13 cellular contexts compared by ENCODE assay signal in the genomic region with DNA sequence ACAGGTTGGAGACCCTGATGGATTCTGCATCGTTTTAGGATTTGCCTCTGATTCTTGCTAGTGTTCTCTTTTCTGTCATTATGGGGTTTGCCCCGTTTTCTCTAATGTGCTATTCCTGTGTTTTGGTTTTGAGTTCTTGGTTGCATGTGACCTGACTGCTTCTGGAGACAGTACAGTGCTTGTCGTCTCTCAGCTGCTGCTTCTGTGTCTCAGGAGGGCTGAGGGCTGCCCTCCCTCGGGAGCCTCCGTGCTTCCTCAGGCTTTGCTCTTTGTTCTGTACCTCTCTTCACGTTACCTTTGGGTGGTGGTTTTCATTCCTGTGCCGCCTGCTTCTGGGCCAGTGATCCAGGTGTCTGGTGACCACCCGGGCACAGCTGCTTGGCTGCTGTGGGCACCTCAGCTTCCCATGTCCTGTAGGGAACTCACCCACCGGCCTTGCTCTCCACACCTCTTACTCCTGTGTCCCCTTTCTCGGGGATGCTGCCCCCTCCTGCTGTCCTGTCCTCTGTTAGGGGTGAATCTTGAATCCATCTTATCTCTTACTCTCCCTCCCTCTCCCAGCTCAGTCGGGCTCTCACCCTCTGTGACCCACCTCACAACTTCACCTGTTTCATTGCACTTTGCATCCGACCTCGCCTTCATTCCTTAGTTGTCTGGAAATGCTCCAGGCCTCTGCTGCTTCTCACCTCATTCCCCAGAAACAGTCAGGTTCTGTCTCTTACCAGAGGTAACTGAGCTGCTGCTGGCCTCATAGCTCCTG. TPM values are rescaled to one million over a fixed set of nuclear protein-coding genes. Genes with fewer than 3 reads are reported as not detected.
DNase-seq lines count a peak whose midpoint lies in the region; ATAC-seq, FAIRE-seq and TF ChIP-seq lines count a peak whose summit lies in the region.
"Had no signal": no experiment of that assay in that cellular context is flagged by ENCODE, and none has a peak within 500 bp of the region (broad histone marks: within the 10 kb centered on the region; RNA-seq: fewer than 3 reads in every experiment).

No MANE protein-coding gene starts in this region.

- no peak for FAIRE-seq in GM12878 (lab: Jason Lieb, UNC)
- FAIRE-seq: D721Med, keratinocyte had no signal

- DNase-seq in CD8-positive, alpha-beta T cell, result no peak
- DNase-seq in IMR-90, result no peak
- no peak for DNase-seq in GM12878 (ENCODE audit: low read depth, low spot score)
- no peak for DNase-seq in nephron progenitor cell
- DNase-seq in NCI-H526 (lab: John Stamatoyannopoulos, UW), result no peak
- no peak for DNase-seq in GDM1 (lab: John Stamatoyannopoulos, UW)
- DNase-seq: effector memory CD4-positive, alpha-beta T cell; NCI-H226; T1000; transverse colon had no signal

- no peak for TF ChIP-seq POLR2A in IMR-90 (IDR thresholded peaks at IDR 0.05; ENCODE audit: low read depth, low read length)
- 0 out of 2 replicates have a peak, but pooled peaks have one; percentile 47 for TF ChIP-seq POLR2A in GM12878 (IDR thresholded peaks at IDR 0.05; ENCODE audit: low read depth, low read length)

- H2BK120ac ChIP-seq in IMR-90 (ENCODE audit: low read depth, low read length), result no peak overlapping the region

- RAD21 ChIA-PET in GM12878 (lab: Charles Lee; ENCODE audit: unreplicated experiment), result interaction anchor here (0.9 to 1.4 kb wide), 3 partner anchors 16 to 163 kb away, joined by 3 to 4 read pairs (median 4); no protein-coding TSS in a partner anchor

- in situ Hi-C loops in IMR-90 (cut with MboI; ENCODE audit: low sequenced_read_pairs), result no loop called here
- in situ Hi-C loops in GM12878 (cut with MboI), result no loop called here

- H3K27ac ChIP-seq in CD8-positive, alpha-beta T cell (ENCODE audit: low read depth, low read length), result no peak overlapping the region
- H3K27ac ChIP-seq in IMR-90 (ENCODE audit: insufficient read depth, low read length) (no peak overlapping the region), GM12878 (ENCODE audit: control insufficient read depth, insufficient read depth) (no peak overlapping the region)
- H3K27ac ChIP-seq: transverse colon had no signal

- peaks cover 34% of the 10 kb centered on the region for H3K9me1 ChIP-seq in IMR-90 (ENCODE audit: insufficient read depth, low read length)

- no peak overlapping the region for H4K91ac ChIP-seq in IMR-90 (ENCODE audit: insufficient read depth, low read depth, low read length)

- no peak overlapping the region for H3K9ac ChIP-seq in IMR-90 (ENCODE audit: low read depth, low read length)
- H3K9ac ChIP-seq in GM12878 (ENCODE audit: control insufficient read depth, insufficient read depth, low read length), result no peak overlapping the region

- peaks cover 8% of the 10 kb centered on the region for H3K79me2 ChIP-seq in GM12878 (ENCODE audit: control insufficient read depth, insufficient read depth, low read length)

- intact Hi-C loops in CD8-positive, alpha-beta T cell (cut with DNase I, micrococcal nuclease), result no loop called here
- intact Hi-C loops in IMR-90 (cut with micrococcal nuclease), result no loop called here
- intact Hi-C loops in GM12878 (cut with micrococcal nuclease; ENCODE audit: unreplicated experiment), result no loop called here

- no peak overlapping the region for H3K4ac ChIP-seq in IMR-90 (ENCODE audit: low read depth, low read length)

- H3K4me1 ChIP-seq in CD8-positive, alpha-beta T cell (ENCODE audit: insufficient read depth, low read length), result peaks cover 4% of the 10 kb centered on the region
- peaks cover 18% of the 10 kb centered on the region for H3K4me1 ChIP-seq in IMR-90 (ENCODE audit: control insufficient read depth, insufficient read depth, low read length)
- no peaks in the 10 kb centered on the region for H3K4me1 ChIP-seq in GM12878 (ENCODE audit: control insufficient read depth, insufficient read depth, low read length)

- peak overlapping the region; percentile 34 for H2AK9ac ChIP-seq in IMR-90 (replicated peaks; ENCODE audit: low read depth, low read length, poor library complexity)

- no peaks in the 10 kb centered on the region for H3K27me3 Mint-ChIP-seq in CD8-positive, alpha-beta T cell (ENCODE audit: low read depth)
- H3K27me3 Mint-ChIP-seq in nephron progenitor cell (ENCODE audit: low read depth, poor library complexity), result no peaks in the 10 kb centered on the region

- POLR2A ChIA-PET in CD8-positive, alpha-beta T cell (lab: Charles Lee), result no interaction called here
- POLR2A ChIA-PET in IMR-90 (lab: Charles Lee; ENCODE audit: unreplicated experiment), result no interaction called here
- POLR2A ChIA-PET in GM12878 (lab: Charles Lee), result interaction anchor here (0.8 kb wide), 1 partner anchor 17 kb away, joined by 9 read pairs; no protein-coding TSS in a partner anchor

- H3K36me3 ChIP-seq in CD8-positive, alpha-beta T cell (ENCODE audit: insufficient read depth, low read length), result peaks cover 23% of the 10 kb centered on the region
- peaks cover 34% of the 10 kb centered on the region for H3K36me3 ChIP-seq in IMR-90 (ENCODE audit: control insufficient read depth, insufficient read depth, low read length)
- H3K36me3 ChIP-seq in GM12878 (ENCODE audit: control insufficient read depth in 2 of 2, insufficient read depth in 2 of 2, low read length in 1 of 2), result peaks cover 31 to 42% of the 10 kb centered on the region in 2 experiments

- H4K20me1 ChIP-seq in IMR-90 (ENCODE audit: insufficient read depth, low read length) (peaks cover 79% of the 10 kb centered on the region), GM12878 (ENCODE audit: control insufficient read depth, insufficient read depth) (peaks cover 3% of the 10 kb centered on the region; the same call in 1 of the 2 replicates)

- no peak for TF ChIP-seq EP300 in GM12878 (IDR thresholded peaks at IDR 0.05; ENCODE audit: borderline replicate concordance in 1 of 2, control insufficient read depth in 1 of 2, low read depth in 2 of 2, low read length in 2 of 2)

- 74% methylated on average over 4 of the region's 13 CpGs; no CpG with 5 or more reads in 1 of the 2 experiments for WGBS in IMR-90 (ENCODE audit: extremely low coverage in 2 of 2, insufficient read length in 1 of 2), 2 experiments
- 46% methylated on average over 13 of the region's 13 CpGs for WGBS in GM12878 (ENCODE audit: insufficient coverage, insufficient replicate concordance, low lambda C conversion rate, missing lambda C conversion rate)

- CTCF ChIA-PET in CD8-positive, alpha-beta T cell (lab: Charles Lee), result interaction anchor here (0.6 kb wide), 1 partner anchor 58 kb away, joined by 4 read pairs; no protein-coding TSS in a partner anchor
- CTCF ChIA-PET in IMR-90 (lab: Yijun Ruan, JAX) (no interaction called here), GM12878 (lab: Yijun Ruan, JAX) (no interaction called here)

- H3K4me2 ChIP-seq in IMR-90 (ENCODE audit: low read depth, low read length) (no peak overlapping the region), GM12878 (ENCODE audit: control insufficient read depth, insufficient read depth) (no peak overlapping the region)

- H3K27ac Mint-ChIP-seq in CD8-positive, alpha-beta T cell, result peak overlapping the region; percentile 66
- peak overlapping the region; percentile 89 for H3K27ac Mint-ChIP-seq in nephron progenitor cell

- H3K4me3 ChIP-seq in CD8-positive, alpha-beta T cell (ENCODE audit: low read depth, low read length), result no peak overlapping the region
- H3K4me3 ChIP-seq in IMR-90 (ENCODE audit: insufficient read depth, low read depth, low read length) (no peak overlapping the region), GM12878 (no peak overlapping the region)
- H3K4me3 ChIP-seq: transverse colon had no signal

- BruUV-seq in IMR-90 (replicated peaks; lab: Mats Ljungman, UMichigan) (no TSS peak), GM12878 (replicated peaks; lab: Mats Ljungman, UMichigan) (no TSS peak)

- peaks cover 35% of the 10 kb centered on the region for H3K4me1 Mint-ChIP-seq in CD8-positive, alpha-beta T cell (ENCODE audit: low read depth)
- H3K4me1 Mint-ChIP-seq in nephron progenitor cell, result peaks cover 24% of the 10 kb centered on the region

- no peak overlapping the region for H4K8ac ChIP-seq in IMR-90 (ENCODE audit: low read depth in 2 of 2, low read length in 2 of 2)

- no peak overlapping the region for H2AFZ ChIP-seq in IMR-90 (replicated peaks; ENCODE audit: low read length, poor library complexity)
- H2AFZ ChIP-seq in GM12878 (ENCODE audit: control insufficient read depth, low read depth, low read length), result no peak overlapping the region

- SMC1A ChIA-PET in GM12878 (lab: Charles Lee; ENCODE audit: uncharacterized antibody, unreplicated experiment), result interaction anchor here (0.8 to 0.9 kb wide), 2 partner anchors 13 to 36 kb away, joined by 3 read pairs; no protein-coding TSS in a partner anchor

- no peak for TF ChIP-seq CTCF in CD8-positive, alpha-beta T cell (IDR thresholded peaks at IDR 0.05)
- TF ChIP-seq CTCF in IMR-90 (conservative IDR thresholded peaks at IDR 0.05; ENCODE audit: low read depth, low read length) (no peak), GM12878 (IDR thresholded peaks at IDR 0.05 in 2 of 3, conservative IDR thresholded peaks at IDR 0.05 in 1 of 3; ENCODE audit: control insufficient read depth in 2 of 3, extremely low read depth in 1 of 3, insufficient read depth in 1 of 3, low read depth in 3 of 3, low read length in 3 of 3) (no peak), nephron progenitor cell (IDR thresholded peaks at IDR 0.05) (no peak)

- no peak for TF ChIP-seq RAD21 in IMR-90 (IDR thresholded peaks at IDR 0.05; ENCODE audit: low read length)
- TF ChIP-seq RAD21 in GM12878 (IDR thresholded peaks at IDR 0.05; ENCODE audit: insufficient read depth, low read depth, low read length), result no peak

- H3K23ac ChIP-seq in IMR-90 (ENCODE audit: low read depth, low read length), result no peak overlapping the region

- no peak overlapping the region for H3K56ac ChIP-seq in IMR-90 (ENCODE audit: extremely low read depth, insufficient read depth, low read length)

- H3K18ac ChIP-seq in IMR-90 (ENCODE audit: low read depth, low read length), result no peak overlapping the region

- no peak overlapping the region for H3K4me3 Mint-ChIP-seq in CD8-positive, alpha-beta T cell
- H3K4me3 Mint-ChIP-seq in nephron progenitor cell, result no peak overlapping the region

- H3K36me3 Mint-ChIP-seq in CD8-positive, alpha-beta T cell, result peaks cover 76% of the 10 kb centered on the region
- H3K36me3 Mint-ChIP-seq in nephron progenitor cell (ENCODE audit: low read depth), result peaks cover 59% of the 10 kb centered on the region

- no peak for ATAC-seq in CD8-positive, alpha-beta T cell
- ATAC-seq in IMR-90 (ENCODE audit: low read depth) (no peak), GM12878 (no peak), HG03095 (IDR thresholded peaks at IDR 0.05; ENCODE audit: unreplicated experiment) (no peak)

- H3K14ac ChIP-seq in IMR-90 (replicated peaks; ENCODE audit: low read depth, low read length), result no peak overlapping the region

- dilution Hi-C loops in IMR-90 (cut with HindIII; ENCODE audit: low sequenced_read_pairs, unreplicated experiment), result no loop called here

- H4K5ac ChIP-seq in IMR-90 (ENCODE audit: low read depth, low read length), result no peak overlapping the region

- H3K27me3 ChIP-seq in CD8-positive, alpha-beta T cell (ENCODE audit: insufficient read depth, low read length), result no peaks in the 10 kb centered on the region
- H3K27me3 ChIP-seq in IMR-90 (ENCODE audit: control insufficient read depth, insufficient read depth, low read length) (no peaks in the 10 kb centered on the region), GM12878 (replicated peaks in 1 of 2; ENCODE audit: control insufficient read depth in 2 of 2, insufficient read depth in 2 of 2, low read length in 1 of 2) (no peaks in the 10 kb centered on the region)
- H3K27me3 ChIP-seq: transverse colon had no signal

- H3K9me3 Mint-ChIP-seq in CD8-positive, alpha-beta T cell, result no peaks in the 10 kb centered on the region
- no peaks in the 10 kb centered on the region for H3K9me3 Mint-ChIP-seq in nephron progenitor cell

- H2AK5ac ChIP-seq in IMR-90 (ENCODE audit: low read depth, low read length), result no peak overlapping the region

- H3K79me1 ChIP-seq in IMR-90 (ENCODE audit: low read depth in 1 of 2, low read length in 2 of 2), result peaks cover 31 to 79% of the 10 kb centered on the region in 2 experiments

- H2BK15ac ChIP-seq in IMR-90 (ENCODE audit: low read depth, low read length), result no peak overlapping the region

- H2BK20ac ChIP-seq in IMR-90 (ENCODE audit: low read depth, low read length), result no peak overlapping the region

- H2BK5ac ChIP-seq in IMR-90 (ENCODE audit: low read depth, low read length, poor library complexity, severe bottlenecking), result no peak overlapping the region

- H3K9me3 ChIP-seq in CD8-positive, alpha-beta T cell (ENCODE audit: low read length), result no peaks in the 10 kb centered on the region
- H3K9me3 ChIP-seq in IMR-90 (ENCODE audit: control insufficient read depth, insufficient read depth, low read length) (no peaks in the 10 kb centered on the region), GM12878 (replicated peaks; ENCODE audit: control insufficient read depth, insufficient read depth, low read length) (no peaks in the 10 kb centered on the region)
- H3K9me3 ChIP-seq: transverse colon had no signal

RNA-seq across cellular contexts. Expression of a gene that starts 33.2 kb away (rescaled TPM):
- total RNA-seq in CD8-positive, alpha-beta T cell, result 10 to 100 TPM; 44.2 to 53.5 TPM
- total RNA-seq in IMR-90 (2012; rRNA removed) (28.1 and 47.8 TPM in 2 replicates), GM12878 (2014; rRNA removed) (34.3 and 40.9 TPM in 2 replicates), GM12878 (2014; rRNA removed; fragmentation: Illumina TruSeq; extraction: Trizol) (38.5 and 41.1 TPM in 2 replicates), GM12878 (2021) (37.7 and 39.6 TPM in 2 replicates)
- polyA plus RNA-seq in IMR-90 (2012; rRNA removed) (15.8 and 17.7 TPM in 2 replicates), GM12878 (2011; rRNA removed) (31.7 and 45.1 TPM in 2 replicates), GM12878 (2014; fragmentation: Illumina TruSeq; extraction: Trizol) (32.4 and 43.6 TPM in 2 replicates), GM12878 (2014; fragmentation: Nextera tagmentation; extraction: Ambion mirVana) (10 to 100 TPM; 13.2 to 16.3 TPM), GM12878 (2014; rRNA removed) (24.9 and 28.3 TPM in 2 replicates), GM12878 (2016; fragmentation: Nextera tagmentation; extraction: Ambion mirVana) (10 to 100 TPM; 39.5 to 43.4 TPM)
- polyA plus RNA-seq in IMR-90 (2012; cell fraction: cytosol; rRNA removed), result 7.9 and 8.4 TPM in 2 replicates
- polyA plus RNA-seq in IMR-90 (2012; cell fraction: nucleus; rRNA removed; ENCODE audit: low replicate concordance), result 29.3 and 35.5 TPM in 2 replicates
- 79.9 and 89.9 TPM in 2 replicates for total RNA-seq in GM12878 (2013; cell fraction: nucleolus; rRNA removed)
- 22.3 TPM for polyA plus RNA-seq in GM12878 (2011; ENCODE audit: low read depth)
- 15.7 and 17.9 TPM in 2 replicates for polyA plus RNA-seq in GM12878 (2011; cell fraction: cytosol; rRNA removed)
- polyA plus RNA-seq in GM12878 (2011; cell fraction: nucleus; rRNA removed), result 28.5 and 34.2 TPM in 2 replicates
- 31.7 and 32.9 TPM in 2 replicates for polyA plus RNA-seq in GM12878 (2012)
- polyA minus RNA-seq in GM12878 (2011; rRNA and poly(A)+ RNA removed), result 29.7 and 47.0 TPM in 2 replicates
- 11.1 and 13.6 TPM in 2 replicates for polyA minus RNA-seq in GM12878 (2011; cell fraction: cytosol; rRNA and poly(A)+ RNA removed)
- 24.1 and 40.4 TPM in 2 replicates for polyA minus RNA-seq in GM12878 (2011; cell fraction: nucleus; rRNA and poly(A)+ RNA removed)
